In the genomic region with DNA sequence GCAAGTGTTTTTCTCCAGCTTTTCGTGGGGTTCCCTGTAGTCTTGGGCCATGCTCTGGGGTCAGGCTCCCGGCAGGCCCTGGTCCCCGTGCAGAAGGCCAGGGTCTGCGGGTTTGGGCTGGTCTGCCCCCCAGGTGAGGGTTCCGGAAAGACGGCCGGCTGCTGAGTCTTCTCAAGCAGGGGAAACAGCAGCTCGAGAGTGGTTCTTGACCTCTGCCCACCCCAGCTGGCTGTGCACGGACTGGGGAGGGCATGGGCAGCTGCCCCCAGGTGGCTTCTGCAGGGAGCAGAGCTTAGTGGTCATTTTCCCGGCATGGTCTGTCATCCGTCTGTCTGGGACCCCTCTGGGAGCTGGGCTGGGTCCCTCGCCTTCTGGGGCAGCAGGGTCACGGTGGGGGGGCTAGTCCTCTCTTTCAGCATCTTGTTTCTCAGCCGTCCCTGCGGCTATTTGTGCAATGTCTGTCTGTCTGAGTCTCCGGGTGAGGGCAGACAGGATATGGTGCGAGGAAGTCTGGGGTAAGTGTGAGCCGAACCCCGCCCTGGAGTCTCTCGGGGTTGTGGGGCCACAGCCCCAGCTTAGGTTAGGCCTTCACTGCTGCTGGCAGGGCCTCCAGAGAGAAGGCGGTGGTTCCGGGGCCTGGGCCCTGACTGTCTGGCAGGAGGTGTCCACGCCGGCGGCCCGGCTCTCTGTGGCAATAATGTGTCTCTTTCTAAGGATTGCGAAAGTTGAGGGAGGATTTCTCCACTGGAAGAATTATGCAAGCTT, we compare ENCODE assay signal across 2 cellular contexts.
TF ChIP-seq lines count a peak whose summit lies in the region.

No MANE protein-coding gene starts in this region.

TF ChIP-seq in A549, 52 proteins besides CTCF, POLR2A, EP300 and RAD21 (continued from another document):
- no peak for TF ChIP-seq CBX8 (IDR thresholded peaks at IDR 0.05)
- no peak for TF ChIP-seq EHMT2 (IDR thresholded peaks at IDR 0.05; ENCODE audit: low read depth)
- TF ChIP-seq, protein P1, sequence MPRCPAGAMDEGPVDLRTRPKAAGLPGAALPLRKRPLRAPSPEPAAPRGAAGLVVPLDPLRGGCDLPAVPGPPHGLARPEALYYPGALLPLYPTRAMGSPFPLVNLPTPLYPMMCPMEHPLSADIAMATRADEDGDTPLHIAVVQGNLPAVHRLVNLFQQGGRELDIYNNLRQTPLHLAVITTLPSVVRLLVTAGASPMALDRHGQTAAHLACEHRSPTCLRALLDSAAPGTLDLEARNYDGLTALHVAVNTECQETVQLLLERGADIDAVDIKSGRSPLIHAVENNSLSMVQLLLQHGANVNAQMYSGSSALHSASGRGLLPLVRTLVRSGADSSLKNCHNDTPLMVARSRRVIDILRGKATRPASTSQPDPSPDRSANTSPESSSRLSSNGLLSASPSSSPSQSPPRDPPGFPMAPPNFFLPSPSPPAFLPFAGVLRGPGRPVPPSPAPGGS (IDR thresholded peaks at IDR 0.05) = 0 out of 3 replicates have a peak, but pooled peaks have one; percentile 25
- TF ChIP-seq, protein P2, sequence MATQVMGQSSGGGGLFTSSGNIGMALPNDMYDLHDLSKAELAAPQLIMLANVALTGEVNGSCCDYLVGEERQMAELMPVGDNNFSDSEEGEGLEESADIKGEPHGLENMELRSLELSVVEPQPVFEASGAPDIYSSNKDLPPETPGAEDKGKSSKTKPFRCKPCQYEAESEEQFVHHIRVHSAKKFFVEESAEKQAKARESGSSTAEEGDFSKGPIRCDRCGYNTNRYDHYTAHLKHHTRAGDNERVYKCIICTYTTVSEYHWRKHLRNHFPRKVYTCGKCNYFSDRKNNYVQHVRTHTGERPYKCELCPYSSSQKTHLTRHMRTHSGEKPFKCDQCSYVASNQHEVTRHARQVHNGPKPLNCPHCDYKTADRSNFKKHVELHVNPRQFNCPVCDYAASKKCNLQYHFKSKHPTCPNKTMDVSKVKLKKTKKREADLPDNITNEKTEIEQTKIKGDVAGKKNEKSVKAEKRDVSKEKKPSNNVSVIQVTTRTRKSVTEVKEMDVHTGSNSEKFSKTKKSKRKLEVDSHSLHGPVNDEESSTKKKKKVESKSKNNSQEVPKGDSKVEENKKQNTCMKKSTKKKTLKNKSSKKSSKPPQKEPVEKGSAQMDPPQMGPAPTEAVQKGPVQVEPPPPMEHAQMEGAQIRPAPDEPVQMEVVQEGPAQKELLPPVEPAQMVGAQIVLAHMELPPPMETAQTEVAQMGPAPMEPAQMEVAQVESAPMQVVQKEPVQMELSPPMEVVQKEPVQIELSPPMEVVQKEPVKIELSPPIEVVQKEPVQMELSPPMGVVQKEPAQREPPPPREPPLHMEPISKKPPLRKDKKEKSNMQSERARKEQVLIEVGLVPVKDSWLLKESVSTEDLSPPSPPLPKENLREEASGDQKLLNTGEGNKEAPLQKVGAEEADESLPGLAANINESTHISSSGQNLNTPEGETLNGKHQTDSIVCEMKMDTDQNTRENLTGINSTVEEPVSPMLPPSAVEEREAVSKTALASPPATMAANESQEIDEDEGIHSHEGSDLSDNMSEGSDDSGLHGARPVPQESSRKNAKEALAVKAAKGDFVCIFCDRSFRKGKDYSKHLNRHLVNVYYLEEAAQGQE (IDR thresholded peaks at IDR 0.05) = no peak
- TF ChIP-seq MAZ (IDR thresholded peaks at IDR 0.05; ENCODE audit: borderline replicate concordance, low read depth, low read length) = no peak
- TF ChIP-seq, protein P3, sequence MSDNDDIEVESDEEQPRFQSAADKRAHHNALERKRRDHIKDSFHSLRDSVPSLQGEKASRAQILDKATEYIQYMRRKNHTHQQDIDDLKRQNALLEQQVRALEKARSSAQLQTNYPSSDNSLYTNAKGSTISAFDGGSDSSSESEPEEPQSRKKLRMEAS (IDR thresholded peaks at IDR 0.05) = peak; percentile 34; the same call in 1 of the 2 replicates
- TF ChIP-seq SMC3 (IDR thresholded peaks at IDR 0.05) = 0 out of 3 replicates have a peak, but pooled peaks have one; percentile 15
- TF ChIP-seq, protein P4, sequence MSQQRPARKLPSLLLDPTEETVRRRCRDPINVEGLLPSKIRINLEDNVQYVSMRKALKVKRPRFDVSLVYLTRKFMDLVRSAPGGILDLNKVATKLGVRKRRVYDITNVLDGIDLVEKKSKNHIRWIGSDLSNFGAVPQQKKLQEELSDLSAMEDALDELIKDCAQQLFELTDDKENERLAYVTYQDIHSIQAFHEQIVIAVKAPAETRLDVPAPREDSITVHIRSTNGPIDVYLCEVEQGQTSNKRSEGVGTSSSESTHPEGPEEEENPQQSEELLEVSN (IDR thresholded peaks at IDR 0.05; ENCODE audit: borderline replicate concordance, low read depth) = no peak
- TF ChIP-seq, protein P5, sequence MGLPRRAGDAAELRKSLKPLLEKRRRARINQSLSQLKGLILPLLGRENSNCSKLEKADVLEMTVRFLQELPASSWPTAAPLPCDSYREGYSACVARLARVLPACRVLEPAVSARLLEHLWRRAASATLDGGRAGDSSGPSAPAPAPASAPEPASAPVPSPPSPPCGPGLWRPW (IDR thresholded peaks at IDR 0.05) = peak; percentile 94
- TF ChIP-seq ZFP36 (IDR thresholded peaks at IDR 0.05; ENCODE audit: borderline replicate concordance, partially characterized antibody) = no peak
- TF ChIP-seq ZNF302 (CRISPR knock-in tag; IDR thresholded peaks at IDR 0.05) = no peak
- no peak for TF ChIP-seq POLR2AphosphoS2 (conservative IDR thresholded peaks at IDR 0.05; ENCODE audit: low read length)

TF ChIP-seq in HEK293, 187 proteins besides CTCF, POLR2A, EP300 and RAD21 (continued from another document and continues in another):
- TF ChIP-seq, protein P6, sequence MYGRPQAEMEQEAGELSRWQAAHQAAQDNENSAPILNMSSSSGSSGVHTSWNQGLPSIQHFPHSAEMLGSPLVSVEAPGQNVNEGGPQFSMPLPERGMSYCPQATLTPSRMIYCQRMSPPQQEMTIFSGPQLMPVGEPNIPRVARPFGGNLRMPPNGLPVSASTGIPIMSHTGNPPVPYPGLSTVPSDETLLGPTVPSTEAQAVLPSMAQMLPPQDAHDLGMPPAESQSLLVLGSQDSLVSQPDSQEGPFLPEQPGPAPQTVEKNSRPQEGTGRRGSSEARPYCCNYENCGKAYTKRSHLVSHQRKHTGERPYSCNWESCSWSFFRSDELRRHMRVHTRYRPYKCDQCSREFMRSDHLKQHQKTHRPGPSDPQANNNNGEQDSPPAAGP (tag by site-specific recombination; IDR thresholded peaks at IDR 0.05) = no peak
- no peak for TF ChIP-seq ZNF544 (tag by site-specific recombination; IDR thresholded peaks at IDR 0.05)
- TF ChIP-seq PRDM1 (tag by site-specific recombination; IDR thresholded peaks at IDR 0.05) = no peak
- TF ChIP-seq ZNF221 (tag by site-specific recombination; IDR thresholded peaks at IDR 0.05; ENCODE audit: borderline replicate concordance) = no peak
- no peak for TF ChIP-seq ZNF112 (tag by site-specific recombination; IDR thresholded peaks at IDR 0.05)
- peak; percentile 14; the same call in 1 of the 2 replicates for TF ChIP-seq ZFP69B (tag by site-specific recombination; IDR thresholded peaks at IDR 0.05)
- TF ChIP-seq, protein P7, sequence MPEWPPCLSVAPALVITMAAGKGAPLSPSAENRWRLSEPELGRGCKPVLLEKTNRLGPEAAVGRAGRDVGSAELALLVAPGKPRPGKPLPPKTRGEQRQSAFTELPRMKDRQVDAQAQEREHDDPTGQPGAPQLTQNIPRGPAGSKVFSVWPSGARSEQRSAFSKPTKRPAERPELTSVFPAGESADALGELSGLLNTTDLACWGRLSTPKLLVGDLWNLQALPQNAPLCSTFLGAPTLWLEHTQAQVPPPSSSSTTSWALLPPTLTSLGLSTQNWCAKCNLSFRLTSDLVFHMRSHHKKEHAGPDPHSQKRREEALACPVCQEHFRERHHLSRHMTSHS (tag by site-specific recombination; IDR thresholded peaks at IDR 0.05) = no peak
- no peak for TF ChIP-seq GFI1B (tag by site-specific recombination; IDR thresholded peaks at IDR 0.05)
- TF ChIP-seq ZNF660 (tag by site-specific recombination; IDR thresholded peaks at IDR 0.05) = 0 out of 2 replicates have a peak, but pooled peaks have one; percentile 12
- TF ChIP-seq, protein P8, sequence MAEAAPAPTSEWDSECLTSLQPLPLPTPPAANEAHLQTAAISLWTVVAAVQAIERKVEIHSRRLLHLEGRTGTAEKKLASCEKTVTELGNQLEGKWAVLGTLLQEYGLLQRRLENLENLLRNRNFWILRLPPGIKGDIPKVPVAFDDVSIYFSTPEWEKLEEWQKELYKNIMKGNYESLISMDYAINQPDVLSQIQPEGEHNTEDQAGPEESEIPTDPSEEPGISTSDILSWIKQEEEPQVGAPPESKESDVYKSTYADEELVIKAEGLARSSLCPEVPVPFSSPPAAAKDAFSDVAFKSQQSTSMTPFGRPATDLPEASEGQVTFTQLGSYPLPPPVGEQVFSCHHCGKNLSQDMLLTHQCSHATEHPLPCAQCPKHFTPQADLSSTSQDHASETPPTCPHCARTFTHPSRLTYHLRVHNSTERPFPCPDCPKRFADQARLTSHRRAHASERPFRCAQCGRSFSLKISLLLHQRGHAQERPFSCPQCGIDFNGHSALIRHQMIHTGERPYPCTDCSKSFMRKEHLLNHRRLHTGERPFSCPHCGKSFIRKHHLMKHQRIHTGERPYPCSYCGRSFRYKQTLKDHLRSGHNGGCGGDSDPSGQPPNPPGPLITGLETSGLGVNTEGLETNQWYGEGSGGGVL (tag by site-specific recombination; IDR thresholded peaks at IDR 0.05) = no peak
- no peak for TF ChIP-seq ZNF132 (tag by site-specific recombination; IDR thresholded peaks at IDR 0.05; ENCODE audit: borderline replicate concordance)
- no peak for TF ChIP-seq KLF9 (tag by site-specific recombination; IDR thresholded peaks at IDR 0.05; ENCODE audit: low read depth)
- TF ChIP-seq ZNF292 (tag by site-specific recombination; IDR thresholded peaks at IDR 0.05; ENCODE audit: borderline replicate concordance, low read depth) = no peak
- TF ChIP-seq ZNF791 (tag by site-specific recombination; IDR thresholded peaks at IDR 0.05) = no peak
- TF ChIP-seq, protein P9, sequence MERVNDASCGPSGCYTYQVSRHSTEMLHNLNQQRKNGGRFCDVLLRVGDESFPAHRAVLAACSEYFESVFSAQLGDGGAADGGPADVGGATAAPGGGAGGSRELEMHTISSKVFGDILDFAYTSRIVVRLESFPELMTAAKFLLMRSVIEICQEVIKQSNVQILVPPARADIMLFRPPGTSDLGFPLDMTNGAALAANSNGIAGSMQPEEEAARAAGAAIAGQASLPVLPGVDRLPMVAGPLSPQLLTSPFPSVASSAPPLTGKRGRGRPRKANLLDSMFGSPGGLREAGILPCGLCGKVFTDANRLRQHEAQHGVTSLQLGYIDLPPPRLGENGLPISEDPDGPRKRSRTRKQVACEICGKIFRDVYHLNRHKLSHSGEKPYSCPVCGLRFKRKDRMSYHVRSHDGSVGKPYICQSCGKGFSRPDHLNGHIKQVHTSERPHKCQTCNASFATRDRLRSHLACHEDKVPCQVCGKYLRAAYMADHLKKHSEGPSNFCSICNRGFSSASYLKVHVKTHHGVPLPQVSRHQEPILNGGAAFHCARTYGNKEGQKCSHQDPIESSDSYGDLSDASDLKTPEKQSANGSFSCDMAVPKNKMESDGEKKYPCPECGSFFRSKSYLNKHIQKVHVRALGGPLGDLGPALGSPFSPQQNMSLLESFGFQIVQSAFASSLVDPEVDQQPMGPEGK (tag by site-specific recombination; IDR thresholded peaks at IDR 0.05) = peak; percentile 63; the same call in 1 of the 2 replicates
- TF ChIP-seq, protein P10, sequence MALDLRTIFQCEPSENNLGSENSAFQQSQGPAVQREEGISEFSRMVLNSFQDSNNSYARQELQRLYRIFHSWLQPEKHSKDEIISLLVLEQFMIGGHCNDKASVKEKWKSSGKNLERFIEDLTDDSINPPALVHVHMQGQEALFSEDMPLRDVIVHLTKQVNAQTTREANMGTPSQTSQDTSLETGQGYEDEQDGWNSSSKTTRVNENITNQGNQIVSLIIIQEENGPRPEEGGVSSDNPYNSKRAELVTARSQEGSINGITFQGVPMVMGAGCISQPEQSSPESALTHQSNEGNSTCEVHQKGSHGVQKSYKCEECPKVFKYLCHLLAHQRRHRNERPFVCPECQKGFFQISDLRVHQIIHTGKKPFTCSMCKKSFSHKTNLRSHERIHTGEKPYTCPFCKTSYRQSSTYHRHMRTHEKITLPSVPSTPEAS (tag by site-specific recombination; IDR thresholded peaks at IDR 0.05) = no peak
- no peak for TF ChIP-seq TRIM28 (IDR thresholded peaks at IDR 0.05; ENCODE audit: borderline replicate concordance, low read length)
- TF ChIP-seq, protein P11, sequence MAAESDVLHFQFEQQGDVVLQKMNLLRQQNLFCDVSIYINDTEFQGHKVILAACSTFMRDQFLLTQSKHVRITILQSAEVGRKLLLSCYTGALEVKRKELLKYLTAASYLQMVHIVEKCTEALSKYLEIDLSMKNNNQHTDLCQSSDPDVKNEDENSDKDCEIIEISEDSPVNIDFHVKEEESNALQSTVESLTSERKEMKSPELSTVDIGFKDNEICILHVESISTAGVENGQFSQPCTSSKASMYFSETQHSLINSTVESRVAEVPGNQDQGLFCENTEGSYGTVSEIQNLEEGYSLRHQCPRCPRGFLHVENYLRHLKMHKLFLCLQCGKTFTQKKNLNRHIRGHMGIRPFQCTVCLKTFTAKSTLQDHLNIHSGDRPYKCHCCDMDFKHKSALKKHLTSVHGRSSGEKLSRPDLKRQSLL (tag by site-specific recombination; IDR thresholded peaks at IDR 0.05) = no peak
- peak; percentile 84 for TF ChIP-seq ZBTB20 (tag by site-specific recombination; IDR thresholded peaks at IDR 0.05)
- TF ChIP-seq ZNF610 (tag by site-specific recombination; IDR thresholded peaks at IDR 0.05; ENCODE audit: borderline replicate concordance) = no peak
- TF ChIP-seq FEZF1 (tag by site-specific recombination; IDR thresholded peaks at IDR 0.05) = no peak
- no peak for TF ChIP-seq KLF10 (tag by site-specific recombination; IDR thresholded peaks at IDR 0.05)
- no peak for TF ChIP-seq HOXA7 (CRISPR knock-in tag; IDR thresholded peaks at IDR 0.05; ENCODE audit: borderline replicate concordance)
- TF ChIP-seq, protein P2 (tag by site-specific recombination; IDR thresholded peaks at IDR 0.05) = no peak
